ENCODE assay signal across 12 cellular contexts in genomic region chr13:45518525-45519235, GRCh38. TPM values are rescaled to one million over a fixed set of nuclear protein-coding genes. Genes with fewer than 3 reads are reported as not detected.
DNase-seq lines count a peak whose midpoint lies in the region; FAIRE-seq and TF ChIP-seq lines count a peak whose summit lies in the region.
"Had no signal": no experiment of that assay in that cellular context is flagged by ENCODE, and none has a peak within 500 bp of the region (broad histone marks: within the 10 kb centered on the region; RNA-seq: fewer than 3 reads in every experiment).

No MANE protein-coding gene starts in this region.

- no peak for TF ChIP-seq POLR2A in GM12891 (IDR thresholded peaks at IDR 0.05; ENCODE audit: low read depth, low read length)

- H3K27me3 Mint-ChIP-seq in activated T-cell treated with anti-CD3 and anti-CD28 coated beads, Interleukin-2, amount 50 U/mL, for 24 hours: no peaks in the 10 kb centered on the region
- H3K27me3 Mint-ChIP-seq in dendritic cell treated with granulocyte-macrophage colony-stimulating factor and Interleukin-4, amounts not matched to agents 40 ng/mL and 50 ng/mL, for 4 days: no peaks in the 10 kb centered on the region
- H3K27me3 Mint-ChIP-seq in progenitor cell of endocrine pancreas: no peaks in the 10 kb centered on the region

- H3K9me3 Mint-ChIP-seq in activated T-cell treated with anti-CD3 and anti-CD28 coated beads, Interleukin-2, amount 50 U/mL, for 24 hours: no peaks in the 10 kb centered on the region
- no peaks in the 10 kb centered on the region for H3K9me3 Mint-ChIP-seq in dendritic cell treated with granulocyte-macrophage colony-stimulating factor and Interleukin-4, amounts not matched to agents 40 ng/mL and 50 ng/mL, for 4 days
- H3K9me3 Mint-ChIP-seq in progenitor cell of endocrine pancreas (ENCODE audit: low read depth): no peaks in the 10 kb centered on the region
- H3K9me3 Mint-ChIP-seq: immature natural killer cell had no signal

- peak overlapping the region; percentile 40 for H3K27ac Mint-ChIP-seq in activated T-cell treated with anti-CD3 and anti-CD28 coated beads, Interleukin-2, amount 50 U/mL, for 24 hours
- H3K27ac Mint-ChIP-seq in dendritic cell treated with granulocyte-macrophage colony-stimulating factor and Interleukin-4, amounts not matched to agents 40 ng/mL and 50 ng/mL, for 4 days: peak overlapping the region; percentile 76
- H3K27ac Mint-ChIP-seq in progenitor cell of endocrine pancreas: peak overlapping the region; percentile 63

- intact Hi-C loops in dendritic cell treated with granulocyte-macrophage colony-stimulating factor and Interleukin-4, amounts not matched to agents 40 ng/mL and 50 ng/mL, for 4 days (cut with micrococcal nuclease): no loop called here

- FAIRE-seq in GM19239 (lab: Jason Lieb, UNC): no peak
- no peak for FAIRE-seq in GM12891 (lab: Jason Lieb, UNC)
- FAIRE-seq: frontal cortex had no signal

- no peak for DNase-seq in activated T-cell treated with anti-CD3 and anti-CD28 coated beads, Interleukin-2, amount 50 U/mL, for 24 hours
- no peak for DNase-seq in activated T-cell treated with anti-CD3 and anti-CD28 coated beads for 4 hours
- peak; percentile 15 for DNase-seq in RKO (ENCODE audit: low spot score)
- no peak for DNase-seq in progenitor cell of endocrine pancreas (ENCODE audit: low spot score, unreplicated experiment)
- no peak for DNase-seq in GM19239 (ENCODE audit: insufficient read length, low spot score)
- no peak for DNase-seq in COLO668 (lab: John Stamatoyannopoulos, UW; ENCODE audit: unreplicated experiment)
- no peak for DNase-seq in GM12891 (ENCODE audit: insufficient read length, low spot score)
- DNase-seq: ACHN, immature natural killer cell, OCI-M1 had no signal

- H3K4me3 Mint-ChIP-seq in activated T-cell treated with anti-CD3 and anti-CD28 coated beads, Interleukin-2, amount 50 U/mL, for 24 hours: no peak overlapping the region
- no peak overlapping the region for H3K4me3 Mint-ChIP-seq in dendritic cell treated with granulocyte-macrophage colony-stimulating factor and Interleukin-4, amounts not matched to agents 40 ng/mL and 50 ng/mL, for 4 days
- no peak overlapping the region for H3K4me3 Mint-ChIP-seq in progenitor cell of endocrine pancreas (ENCODE audit: low read depth)
- H3K4me3 Mint-ChIP-seq: immature natural killer cell had no signal

- peaks cover 39% of the 10 kb centered on the region for H3K4me1 Mint-ChIP-seq in activated T-cell treated with anti-CD3 and anti-CD28 coated beads, Interleukin-2, amount 50 U/mL, for 24 hours (ENCODE audit: low read depth)
- peaks cover 29% of the 10 kb centered on the region for H3K4me1 Mint-ChIP-seq in dendritic cell treated with granulocyte-macrophage colony-stimulating factor and Interleukin-4, amounts not matched to agents 40 ng/mL and 50 ng/mL, for 4 days (ENCODE audit: low read depth)
- H3K4me1 Mint-ChIP-seq in progenitor cell of endocrine pancreas (ENCODE audit: low read depth): peaks cover 26% of the 10 kb centered on the region

- no peak for TF ChIP-seq CTCF in progenitor cell of endocrine pancreas (IDR thresholded peaks at IDR 0.05; ENCODE audit: unreplicated experiment)

- H3K36me3 Mint-ChIP-seq in activated T-cell treated with anti-CD3 and anti-CD28 coated beads, Interleukin-2, amount 50 U/mL, for 24 hours (ENCODE audit: low read depth): peaks cover 93% of the 10 kb centered on the region
- peaks cover 79% of the 10 kb centered on the region for H3K36me3 Mint-ChIP-seq in dendritic cell treated with granulocyte-macrophage colony-stimulating factor and Interleukin-4, amounts not matched to agents 40 ng/mL and 50 ng/mL, for 4 days (ENCODE audit: low read depth)
- H3K36me3 Mint-ChIP-seq in progenitor cell of endocrine pancreas (ENCODE audit: insufficient read depth): peaks cover 30% of the 10 kb centered on the region

TF ChIP-seq in GM12891, 5 proteins besides CTCF, POLR2A, EP300 and RAD21:
- no peak for TF ChIP-seq POU2F2 (IDR thresholded peaks at IDR 0.05; ENCODE audit: low read depth, low read length)
- TF ChIP-seq SPI1 (IDR thresholded peaks at IDR 0.05; ENCODE audit: low read depth, low read length): no peak
- no peak for TF ChIP-seq PAX5 (IDR thresholded peaks at IDR 0.05; ENCODE audit: insufficient read depth, low read length, severe bottlenecking)
- TF ChIP-seq TAF1 (IDR thresholded peaks at IDR 0.05; ENCODE audit: low read depth, low read length): no peak
- TF ChIP-seq POLR2AphosphoS5 (IDR thresholded peaks at IDR 0.05; ENCODE audit: low read depth, low read length): no peak

RNA-seq across cellular contexts. Expression of gene COG3, which starts 53.9 kb away (rescaled TPM):
- total RNA-seq in progenitor cell of endocrine pancreas: 29.6 and 31.6 TPM in 2 replicates
- 30.8 TPM for polyA plus RNA-seq in GM12891 (2012; ENCODE audit: low read depth, missing spikeins)
